1 cellular context compared by ENCODE assay signal in the genomic region with DNA sequence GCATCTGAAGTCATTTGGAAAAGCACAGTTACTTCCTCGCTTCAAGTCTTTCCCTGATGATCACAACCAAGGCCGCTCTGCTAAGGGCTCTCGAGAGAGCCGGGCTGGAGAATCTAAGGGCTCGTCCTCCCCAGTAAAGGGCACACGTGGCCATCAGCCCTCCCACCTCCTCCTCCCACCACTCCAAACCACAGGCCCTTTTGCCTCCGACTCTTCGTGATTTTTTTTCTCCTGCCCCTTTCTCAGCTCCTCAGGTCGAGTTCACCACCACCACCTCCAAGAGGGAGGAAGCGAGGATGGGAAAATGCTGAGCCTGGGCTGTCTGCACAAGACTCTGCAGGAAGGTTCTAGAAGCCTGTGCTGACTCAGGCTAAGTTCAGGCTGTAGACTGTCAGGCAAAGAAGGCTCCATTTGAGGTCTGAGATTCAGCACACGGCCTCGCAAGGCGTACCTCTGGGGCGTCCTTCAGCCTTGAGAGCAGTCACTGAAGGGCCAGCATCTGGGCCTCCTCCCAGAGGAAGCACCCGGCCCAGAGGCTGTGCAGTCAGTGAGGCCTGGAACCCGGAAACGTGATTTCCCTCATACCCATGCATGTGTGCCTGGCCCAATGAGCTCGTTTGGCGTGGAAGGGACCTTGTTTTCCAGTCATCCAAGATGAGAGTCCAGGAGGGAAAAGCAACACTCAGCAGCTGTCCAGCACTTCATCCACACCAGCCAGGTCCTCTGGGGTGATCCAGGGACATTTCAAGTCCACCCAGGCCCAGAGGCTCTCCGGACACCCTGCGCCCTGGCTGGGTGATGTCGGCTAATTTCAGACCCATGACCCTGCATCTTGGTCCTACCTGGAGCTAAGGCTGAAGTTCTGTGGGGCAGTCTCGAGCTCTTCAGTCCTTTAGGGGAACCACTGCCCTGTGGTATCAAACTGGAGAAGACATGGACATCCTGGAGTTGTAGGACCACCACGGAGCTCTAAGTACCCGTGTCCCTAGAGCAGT.
TF ChIP-seq lines count a peak whose summit lies in the region.

No MANE protein-coding gene starts in this region.

TF ChIP-seq in H1, 55 proteins besides CTCF, POLR2A, EP300 and RAD21:
- TF ChIP-seq KDM5A (IDR thresholded peaks at IDR 0.05; ENCODE audit: low read length): no peak
- no peak for TF ChIP-seq CHD1 (IDR thresholded peaks at IDR 0.05; ENCODE audit: low read depth, low read length)
